Comparison of ENCODE assay signal across 14 cellular contexts in the genomic region with DNA sequence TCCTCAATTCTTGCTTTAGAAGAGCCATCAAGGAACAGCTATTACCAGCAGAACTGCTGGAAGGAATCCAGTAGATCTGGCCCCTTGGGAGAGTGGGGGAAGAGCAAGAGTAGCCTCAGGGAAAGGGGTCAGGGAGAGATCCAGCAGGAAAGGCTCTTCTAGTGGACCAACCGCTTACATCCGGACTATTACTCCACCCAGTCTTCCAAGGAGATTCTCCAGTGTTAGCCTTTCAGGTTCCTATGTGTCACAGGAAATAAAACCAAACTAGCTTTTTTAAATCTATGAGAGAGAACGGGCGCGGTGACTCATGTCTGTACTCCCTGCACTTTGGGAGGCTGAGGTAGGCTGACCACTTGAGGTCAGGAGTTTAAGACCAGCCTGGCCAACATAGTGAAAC. TPM values are rescaled to one million over a fixed set of nuclear protein-coding genes. Genes with fewer than 3 reads are reported as not detected.
DNase-seq lines count a peak whose midpoint lies in the region; ATAC-seq, FAIRE-seq and TF ChIP-seq lines count a peak whose summit lies in the region.
"Had no signal": no experiment of that assay in that cellular context is flagged by ENCODE, and none has a peak within 500 bp of the region (broad histone marks: within the 10 kb centered on the region; RNA-seq: fewer than 3 reads in every experiment).

No MANE protein-coding gene starts in this region.

- DNase-seq in AG10803 (ENCODE audit: low read depth) (peak; percentile 12), HTR-8/SVneo (ENCODE audit: insufficient read length, low spot score) (peak; percentile 28), K562 (ENCODE audit: extremely low read depth in 1 of 4, low spot score in 3 of 4) (peak; percentile 29 to 71 (median 43)), hepatic stellate cell (ENCODE audit: low spot score) (peak; percentile 64), mucosa of gallbladder (ENCODE audit: low spot score) (no peak), NCI-H345 treated with DMSO at 0.1 percent for 48 hours (lab: John Stamatoyannopoulos, UW; ENCODE audit: unreplicated experiment) (no peak), NCI-H1105 treated with DMSO at 0.1 percent for 48 hours (lab: John Stamatoyannopoulos, UW) (no peak)
- no peak for DNase-seq in activated naive CD8-positive, alpha-beta T cell treated with anti-CD3 and anti-CD28 coated beads for 36 hours
- DNase-seq: activated CD4-positive, alpha-beta memory T cell treated with anti-CD3 and anti-CD28 coated beads for 36 hours; mesendoderm; NCI-H1436 treated with DMSO at 0.1 percent for 48 hours; retina had no signal

- FAIRE-seq in HTR-8/SVneo (lab: Jason Lieb, UNC) (no peak), K562 (lab: Jason Lieb, UNC) (peak; percentile 86)
- FAIRE-seq: GM19239 had no signal

- H2AFZ ChIP-seq in K562 (ENCODE audit: low read depth, low read length): peak overlapping the region; percentile 67

- TF ChIP-seq EP300 in K562 (IDR thresholded peaks at IDR 0.05; ENCODE audit: low read length): no peak

- in situ Hi-C loops in K562 (cut with MboI): no loop called here

- H3K4me3 ChIP-seq in AG10803 (ENCODE audit: low read length) (no peak overlapping the region), K562 (no peak overlapping the region)
- H3K4me3 ChIP-seq: esophagus muscularis mucosa had no signal

- no peaks in the 10 kb centered on the region for H4K20me1 ChIP-seq in K562 (replicated peaks; ENCODE audit: control insufficient read depth, insufficient read depth, low read length)

- WGBS in K562 (ENCODE audit: insufficient coverage, low coverage, missing lambda C conversion rate): 28% methylated on average over 5 of the region's 5 CpGs

- H3K9me3 ChIP-seq in K562 (replicated peaks; ENCODE audit: control insufficient read depth, insufficient read depth, low read depth, low read length): no peaks in the 10 kb centered on the region
- H3K9me3 ChIP-seq: esophagus muscularis mucosa had no signal

- H3K79me2 ChIP-seq in K562 (ENCODE audit: control insufficient read depth, insufficient read depth, low read length): peaks cover 21% of the 10 kb centered on the region; the same call in 2 of the 3 replicates

- intact Hi-C loops in K562 (cut with micrococcal nuclease): no loop called here

- H3K4me2 ChIP-seq in K562 (ENCODE audit: insufficient read depth, low read length): peak overlapping the region; percentile 60

- H3K27me3 Mint-ChIP-seq in activated naive CD8-positive, alpha-beta T cell treated with anti-CD3 and anti-CD28 coated beads for 36 hours: no peaks in the 10 kb centered on the region
- H3K27me3 Mint-ChIP-seq: activated CD4-positive, alpha-beta memory T cell treated with anti-CD3 and anti-CD28 coated beads for 36 hours had no signal

- BruUV-seq in K562 (replicated peaks; lab: Mats Ljungman, UMichigan): no TSS peak

- POLR2A ChIA-PET in K562 (lab: Yijun Ruan, JAX): interaction anchor here (0.8 to 1.0 kb wide), 2 partner anchors 17 kb away, joined by 3 read pairs; no protein-coding TSS in a partner anchor

- H3K27me3 ChIP-seq in K562 (ENCODE audit: control insufficient read depth in 2 of 2, insufficient read depth in 2 of 2, low read length in 2 of 2): no peaks in the 10 kb centered on the region
- H3K27me3 ChIP-seq: esophagus muscularis mucosa had no signal

- H3K27ac ChIP-seq in K562 (ENCODE audit: extremely low read depth, low read depth, low read length): peak overlapping the region; percentile 87
- H3K27ac ChIP-seq: esophagus muscularis mucosa had no signal

- H3K36me3 Mint-ChIP-seq in activated naive CD8-positive, alpha-beta T cell treated with anti-CD3 and anti-CD28 coated beads for 36 hours: no peaks in the 10 kb centered on the region
- H3K36me3 Mint-ChIP-seq: activated CD4-positive, alpha-beta memory T cell treated with anti-CD3 and anti-CD28 coated beads for 36 hours had no signal

- H3K36me3 ChIP-seq in K562 (ENCODE audit: control insufficient read depth, insufficient read depth, low read length): peaks cover 22% of the 10 kb centered on the region; the same call in 2 of the 3 replicates

- ATAC-seq in K562: peak; percentile 63

- no peak for TF ChIP-seq RAD21 in K562 (CRISPR knock-in tag; conservative IDR thresholded peaks at IDR 0.05 in 1 of 2, IDR thresholded peaks at IDR 0.05 in 1 of 2)

- H3K9ac ChIP-seq in K562 (ENCODE audit: insufficient read depth in 1 of 2, low read depth in 2 of 2, low read length in 2 of 2): 0 out of 4 replicates have a peak overlapping the region, but pooled peaks of 1 of the 2 experiments have one; percentile 42

- H3K9me3 Mint-ChIP-seq in activated naive CD8-positive, alpha-beta T cell treated with anti-CD3 and anti-CD28 coated beads for 36 hours: no peaks in the 10 kb centered on the region
- H3K9me3 Mint-ChIP-seq: activated CD4-positive, alpha-beta memory T cell treated with anti-CD3 and anti-CD28 coated beads for 36 hours had no signal

- TF ChIP-seq POLR2A in K562 (conservative IDR thresholded peaks at IDR 0.05): no peak

- H3K4me3 Mint-ChIP-seq in activated naive CD8-positive, alpha-beta T cell treated with anti-CD3 and anti-CD28 coated beads for 36 hours: no peak overlapping the region
- H3K4me3 Mint-ChIP-seq: activated CD4-positive, alpha-beta memory T cell treated with anti-CD3 and anti-CD28 coated beads for 36 hours had no signal

- no peak for TF ChIP-seq CTCF in AG10803 (conservative IDR thresholded peaks at IDR 0.05; ENCODE audit: low read length)
- TF ChIP-seq CTCF in K562 (IDR thresholded peaks at IDR 0.05 in 2 of 3, conservative IDR thresholded peaks at IDR 0.05 in 1 of 3; ENCODE audit: insufficient read depth in 2 of 3, low read depth in 1 of 3, low read length in 3 of 3): no peak

- H3K9me1 ChIP-seq in K562 (ENCODE audit: control insufficient read depth, insufficient read depth, low read length): peaks cover 4% of the 10 kb centered on the region

- H3K27ac Mint-ChIP-seq in activated naive CD8-positive, alpha-beta T cell treated with anti-CD3 and anti-CD28 coated beads for 36 hours: no peak overlapping the region
- H3K27ac Mint-ChIP-seq: activated CD4-positive, alpha-beta memory T cell treated with anti-CD3 and anti-CD28 coated beads for 36 hours had no signal

- peaks cover 8 to 18% of the 10 kb centered on the region in 2 experiments for H3K4me1 ChIP-seq in K562 (replicated peaks in 1 of 2; ENCODE audit: control insufficient read depth in 2 of 2, insufficient read depth in 2 of 2, low read length in 2 of 2)

- no peaks in the 10 kb centered on the region for H3K4me1 Mint-ChIP-seq in activated naive CD8-positive, alpha-beta T cell treated with anti-CD3 and anti-CD28 coated beads for 36 hours

- CTCF ChIA-PET in K562 (lab: Yijun Ruan, JAX; ENCODE audit: low intra/inter-chr PET ratio): no interaction called here

TF ChIP-seq in K562, 482 proteins besides CTCF, POLR2A, EP300 and RAD21 (continues in another document):
- TF ChIP-seq ZBTB1 (CRISPR knock-in tag; IDR thresholded peaks at IDR 0.05; ENCODE audit: borderline replicate concordance, low read depth) (no peak), RBM17 (IDR thresholded peaks at IDR 0.05; ENCODE audit: borderline replicate concordance, low read depth, low read length) (no peak), BACH1 (tag; IDR thresholded peaks at IDR 0.05) (no peak), GABPA (tag; conservative IDR thresholded peaks at IDR 0.05; ENCODE audit: low read depth) (peak; percentile 32; the same call in 1 of the 2 replicates), ZKSCAN1 (IDR thresholded peaks at IDR 0.05; ENCODE audit: low read depth, low read length) (no peak), FUS (optimal IDR thresholded peaks at IDR 0.05; ENCODE audit: low read depth, low read length) (no peak), CAMTA2 (CRISPR knock-in tag; conservative IDR thresholded peaks at IDR 0.05) (no peak), SREBF1 (IDR thresholded peaks at IDR 0.05; ENCODE audit: borderline replicate concordance, low read depth, low read length) (no peak), ZNF551 (CRISPR knock-in tag; IDR thresholded peaks at IDR 0.05) (no peak)
- TF ChIP-seq, protein P1, sequence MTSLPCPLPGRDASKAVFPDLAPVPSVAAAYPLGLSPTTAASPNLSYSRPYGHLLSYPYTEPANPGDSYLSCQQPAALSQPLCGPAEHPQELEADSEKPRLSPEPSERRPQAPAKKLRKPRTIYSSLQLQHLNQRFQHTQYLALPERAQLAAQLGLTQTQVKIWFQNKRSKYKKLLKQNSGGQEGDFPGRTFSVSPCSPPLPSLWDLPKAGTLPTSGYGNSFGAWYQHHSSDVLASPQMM (CRISPR knock-in tag; IDR thresholded peaks at IDR 0.05): no peak
- TF ChIP-seq, protein P2, sequence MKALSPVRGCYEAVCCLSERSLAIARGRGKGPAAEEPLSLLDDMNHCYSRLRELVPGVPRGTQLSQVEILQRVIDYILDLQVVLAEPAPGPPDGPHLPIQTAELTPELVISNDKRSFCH (CRISPR knock-in tag; IDR thresholded peaks at IDR 0.05): no peak
- TF ChIP-seq, protein P2 (tag; IDR thresholded peaks at IDR 0.05): no peak

RNA-seq across cellular contexts. Expression of a gene that starts 34.3 kb away (rescaled TPM):
- total RNA-seq in K562 (2011; cell fraction: chromatin; rRNA removed; ENCODE audit: low replicate concordance): 44.0 and 102 TPM in 2 replicates
- total RNA-seq in K562 (2011; cell fraction: nucleolus; rRNA removed): 30.5 and 40.3 TPM in 2 replicates
- 50.2 and 57.9 TPM in 2 replicates for total RNA-seq in K562 (2011; cell fraction: nucleoplasm; rRNA removed)
- total RNA-seq in K562 (2014; rRNA removed) (9.2 and 11.9 TPM in 2 replicates), K562 (2014; rRNA removed; fragmentation: Illumina TruSeq; extraction: Trizol) (21.0 and 22.2 TPM in 2 replicates), K562 (2015; rRNA removed; fragmentation: Illumina TruSeq; extraction: Trizol) (18.0 and 18.7 TPM in 2 replicates), K562 (2021) (20.6 and 21.3 TPM in 2 replicates), mucosa of gallbladder (3.1 TPM)
- polyA plus RNA-seq in K562 (2011; rRNA removed) (11.6 and 18.9 TPM in 2 replicates), K562 (2014; fragmentation: Illumina TruSeq; extraction: Trizol) (12.6 and 16.8 TPM in 2 replicates), K562 (2014; fragmentation: Nextera tagmentation; extraction: Ambion mirVana) (1 to 10 TPM; 2.6 to 3.6 TPM), K562 (2014; rRNA removed) (5.4 and 5.9 TPM in 2 replicates)
- polyA plus RNA-seq in K562 (2011; cell fraction: cytosol; rRNA removed): 4.0 and 9.4 TPM in 2 replicates
- 10.7 and 16.7 TPM in 2 replicates for polyA plus RNA-seq in K562 (2011; cell fraction: nucleus; rRNA removed)
- polyA plus RNA-seq in K562 (2012): 6.8 and 8.1 TPM in 2 replicates
- polyA minus RNA-seq in K562 (2011; rRNA and poly(A)+ RNA removed): 45.0 and 86.3 TPM in 2 replicates
- 25.9 and 31.1 TPM in 2 replicates for polyA minus RNA-seq in K562 (2011; cell fraction: cytosol; rRNA and poly(A)+ RNA removed)
- 18.4 and 50.4 TPM in 2 replicates for polyA minus RNA-seq in K562 (2011; cell fraction: nucleus; rRNA and poly(A)+ RNA removed)
- under 1 TPM; 0.72 to 0.82 TPM for total RNA-seq in activated naive CD8-positive, alpha-beta T cell treated with anti-CD3 and anti-CD28 coated beads for 36 hours

Comparison
In these comparisons a context has a peak if more than half of its experiments do, and no peak if none do; other contexts are left out.
1. DNase-seq: peak in AG10803 (single experiment), HTR-8/SVneo (single experiment), K562 (4 of 4) and hepatic stellate cell (single experiment); none in activated naive CD8-positive, alpha-beta T cell treated with anti-CD3 and anti-CD28 coated beads for 36 hours (single experiment), mucosa of gallbladder (single experiment), NCI-H345 treated with DMSO at 0.1 percent for 48 hours (single experiment) and NCI-H1105 treated with DMSO at 0.1 percent for 48 hours (single experiment).